ENCODE assay signal across 2 cellular contexts in the genomic region with DNA sequence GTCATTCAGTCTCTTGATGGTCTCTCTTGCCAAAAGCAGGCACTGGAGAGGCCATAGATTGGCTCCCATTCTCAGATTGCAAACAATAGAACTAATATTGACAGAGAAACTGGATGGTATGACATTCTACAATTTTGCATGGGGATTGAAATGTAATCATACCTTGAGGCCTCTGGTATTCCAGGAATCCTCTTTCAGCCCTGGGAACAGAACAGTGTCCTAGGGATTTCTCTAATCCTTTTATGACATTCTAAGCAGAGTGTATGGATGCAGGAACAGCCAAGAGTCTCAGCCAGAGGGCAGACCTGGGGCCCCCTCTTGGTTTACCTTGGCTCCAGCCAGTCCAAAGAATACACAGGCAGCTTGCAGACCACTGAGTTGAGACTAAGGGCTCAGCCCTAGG.
TF ChIP-seq lines count a peak whose summit lies in the region.

No MANE protein-coding gene starts in this region.

TF ChIP-seq in GM23338, 12 proteins besides CTCF, POLR2A, EP300 and RAD21 (continues in another document):
- TF ChIP-seq, protein P1, sequence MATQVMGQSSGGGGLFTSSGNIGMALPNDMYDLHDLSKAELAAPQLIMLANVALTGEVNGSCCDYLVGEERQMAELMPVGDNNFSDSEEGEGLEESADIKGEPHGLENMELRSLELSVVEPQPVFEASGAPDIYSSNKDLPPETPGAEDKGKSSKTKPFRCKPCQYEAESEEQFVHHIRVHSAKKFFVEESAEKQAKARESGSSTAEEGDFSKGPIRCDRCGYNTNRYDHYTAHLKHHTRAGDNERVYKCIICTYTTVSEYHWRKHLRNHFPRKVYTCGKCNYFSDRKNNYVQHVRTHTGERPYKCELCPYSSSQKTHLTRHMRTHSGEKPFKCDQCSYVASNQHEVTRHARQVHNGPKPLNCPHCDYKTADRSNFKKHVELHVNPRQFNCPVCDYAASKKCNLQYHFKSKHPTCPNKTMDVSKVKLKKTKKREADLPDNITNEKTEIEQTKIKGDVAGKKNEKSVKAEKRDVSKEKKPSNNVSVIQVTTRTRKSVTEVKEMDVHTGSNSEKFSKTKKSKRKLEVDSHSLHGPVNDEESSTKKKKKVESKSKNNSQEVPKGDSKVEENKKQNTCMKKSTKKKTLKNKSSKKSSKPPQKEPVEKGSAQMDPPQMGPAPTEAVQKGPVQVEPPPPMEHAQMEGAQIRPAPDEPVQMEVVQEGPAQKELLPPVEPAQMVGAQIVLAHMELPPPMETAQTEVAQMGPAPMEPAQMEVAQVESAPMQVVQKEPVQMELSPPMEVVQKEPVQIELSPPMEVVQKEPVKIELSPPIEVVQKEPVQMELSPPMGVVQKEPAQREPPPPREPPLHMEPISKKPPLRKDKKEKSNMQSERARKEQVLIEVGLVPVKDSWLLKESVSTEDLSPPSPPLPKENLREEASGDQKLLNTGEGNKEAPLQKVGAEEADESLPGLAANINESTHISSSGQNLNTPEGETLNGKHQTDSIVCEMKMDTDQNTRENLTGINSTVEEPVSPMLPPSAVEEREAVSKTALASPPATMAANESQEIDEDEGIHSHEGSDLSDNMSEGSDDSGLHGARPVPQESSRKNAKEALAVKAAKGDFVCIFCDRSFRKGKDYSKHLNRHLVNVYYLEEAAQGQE (IDR thresholded peaks at IDR 0.05; ENCODE audit: unreplicated experiment) = no peak
- TF ChIP-seq EZH2 (IDR thresholded peaks at IDR 0.05; ENCODE audit: low read depth, unreplicated experiment) = no peak
- no peak for TF ChIP-seq CREB1 (CRISPR knock-in tag; IDR thresholded peaks at IDR 0.05; ENCODE audit: low read depth)
- TF ChIP-seq JUNB (IDR thresholded peaks at IDR 0.05; ENCODE audit: unreplicated experiment) = no peak
- TF ChIP-seq ZNF114 (CRISPR knock-in tag; IDR thresholded peaks at IDR 0.05) = no peak
- TF ChIP-seq, protein P2, sequence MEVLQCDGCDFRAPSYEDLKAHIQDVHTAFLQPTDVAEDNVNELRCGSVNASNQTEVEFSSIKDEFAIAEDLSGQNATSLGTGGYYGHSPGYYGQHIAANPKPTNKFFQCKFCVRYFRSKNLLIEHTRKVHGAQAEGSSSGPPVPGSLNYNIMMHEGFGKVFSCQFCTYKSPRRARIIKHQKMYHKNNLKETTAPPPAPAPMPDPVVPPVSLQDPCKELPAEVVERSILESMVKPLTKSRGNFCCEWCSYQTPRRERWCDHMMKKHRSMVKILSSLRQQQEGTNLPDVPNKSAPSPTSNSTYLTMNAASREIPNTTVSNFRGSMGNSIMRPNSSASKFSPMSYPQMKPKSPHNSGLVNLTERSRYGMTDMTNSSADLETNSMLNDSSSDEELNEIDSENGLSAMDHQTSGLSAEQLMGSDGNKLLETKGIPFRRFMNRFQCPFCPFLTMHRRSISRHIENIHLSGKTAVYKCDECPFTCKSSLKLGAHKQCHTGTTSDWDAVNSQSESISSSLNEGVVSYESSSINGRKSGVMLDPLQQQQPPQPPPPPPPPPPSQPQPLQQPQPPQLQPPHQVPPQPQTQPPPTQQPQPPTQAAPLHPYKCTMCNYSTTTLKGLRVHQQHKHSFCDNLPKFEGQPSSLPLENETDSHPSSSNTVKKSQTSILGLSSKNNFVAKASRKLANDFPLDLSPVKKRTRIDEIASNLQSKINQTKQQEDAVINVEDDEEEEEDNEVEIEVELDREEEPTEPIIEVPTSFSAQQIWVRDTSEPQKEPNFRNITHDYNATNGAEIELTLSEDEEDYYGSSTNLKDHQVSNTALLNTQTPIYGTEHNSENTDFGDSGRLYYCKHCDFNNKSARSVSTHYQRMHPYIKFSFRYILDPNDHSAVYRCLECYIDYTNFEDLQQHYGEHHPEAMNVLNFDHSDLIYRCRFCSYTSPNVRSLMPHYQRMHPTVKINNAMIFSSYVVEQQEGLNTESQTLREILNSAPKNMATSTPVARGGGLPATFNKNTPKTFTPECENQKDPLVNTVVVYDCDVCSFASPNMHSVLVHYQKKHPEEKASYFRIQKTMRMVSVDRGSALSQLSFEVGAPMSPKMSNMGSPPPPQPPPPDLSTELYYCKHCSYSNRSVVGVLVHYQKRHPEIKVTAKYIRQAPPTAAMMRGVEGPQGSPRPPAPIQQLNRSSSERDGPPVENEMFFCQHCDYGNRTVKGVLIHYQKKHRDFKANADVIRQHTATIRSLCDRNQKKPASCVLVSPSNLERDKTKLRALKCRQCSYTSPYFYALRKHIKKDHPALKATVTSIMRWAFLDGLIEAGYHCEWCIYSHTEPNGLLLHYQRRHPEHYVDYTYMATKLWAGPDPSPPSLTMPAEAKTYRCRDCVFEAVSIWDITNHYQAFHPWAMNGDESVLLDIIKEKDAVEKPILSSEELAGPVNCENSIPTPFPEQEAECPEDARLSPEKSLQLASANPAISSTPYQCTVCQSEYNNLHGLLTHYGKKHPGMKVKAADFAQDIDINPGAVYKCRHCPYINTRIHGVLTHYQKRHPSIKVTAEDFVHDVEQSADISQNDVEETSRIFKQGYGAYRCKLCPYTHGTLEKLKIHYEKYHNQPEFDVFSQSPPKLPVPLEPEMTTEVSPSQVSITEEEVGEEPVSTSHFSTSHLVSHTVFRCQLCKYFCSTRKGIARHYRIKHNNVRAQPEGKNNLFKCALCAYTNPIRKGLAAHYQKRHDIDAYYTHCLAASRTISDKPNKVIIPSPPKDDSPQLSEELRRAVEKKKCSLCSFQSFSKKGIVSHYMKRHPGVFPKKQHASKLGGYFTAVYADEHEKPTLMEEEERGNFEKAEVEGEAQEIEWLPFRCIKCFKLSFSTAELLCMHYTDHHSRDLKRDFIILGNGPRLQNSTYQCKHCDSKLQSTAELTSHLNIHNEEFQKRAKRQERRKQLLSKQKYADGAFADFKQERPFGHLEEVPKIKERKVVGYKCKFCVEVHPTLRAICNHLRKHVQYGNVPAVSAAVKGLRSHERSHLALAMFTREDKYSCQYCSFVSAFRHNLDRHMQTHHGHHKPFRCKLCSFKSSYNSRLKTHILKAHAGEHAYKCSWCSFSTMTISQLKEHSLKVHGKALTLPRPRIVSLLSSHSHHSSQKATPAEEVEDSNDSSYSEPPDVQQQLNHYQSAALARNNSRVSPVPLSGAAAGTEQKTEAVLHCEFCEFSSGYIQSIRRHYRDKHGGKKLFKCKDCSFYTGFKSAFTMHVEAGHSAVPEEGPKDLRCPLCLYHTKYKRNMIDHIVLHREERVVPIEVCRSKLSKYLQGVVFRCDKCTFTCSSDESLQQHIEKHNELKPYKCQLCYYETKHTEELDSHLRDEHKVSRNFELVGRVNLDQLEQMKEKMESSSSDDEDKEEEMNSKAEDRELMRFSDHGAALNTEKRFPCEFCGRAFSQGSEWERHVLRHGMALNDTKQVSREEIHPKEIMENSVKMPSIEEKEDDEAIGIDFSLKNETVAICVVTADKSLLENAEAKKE (CRISPR knock-in tag; IDR thresholded peaks at IDR 0.05) = no peak
- TF ChIP-seq NANOG (IDR thresholded peaks at IDR 0.05; ENCODE audit: borderline replicate concordance) = no peak
- TF ChIP-seq STAT1 (IDR thresholded peaks at IDR 0.05; ENCODE audit: unreplicated experiment) = no peak
- TF ChIP-seq, protein P3, sequence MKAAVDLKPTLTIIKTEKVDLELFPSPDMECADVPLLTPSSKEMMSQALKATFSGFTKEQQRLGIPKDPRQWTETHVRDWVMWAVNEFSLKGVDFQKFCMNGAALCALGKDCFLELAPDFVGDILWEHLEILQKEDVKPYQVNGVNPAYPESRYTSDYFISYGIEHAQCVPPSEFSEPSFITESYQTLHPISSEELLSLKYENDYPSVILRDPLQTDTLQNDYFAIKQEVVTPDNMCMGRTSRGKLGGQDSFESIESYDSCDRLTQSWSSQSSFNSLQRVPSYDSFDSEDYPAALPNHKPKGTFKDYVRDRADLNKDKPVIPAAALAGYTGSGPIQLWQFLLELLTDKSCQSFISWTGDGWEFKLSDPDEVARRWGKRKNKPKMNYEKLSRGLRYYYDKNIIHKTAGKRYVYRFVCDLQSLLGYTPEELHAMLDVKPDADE (IDR thresholded peaks at IDR 0.05) = no peak
- TF ChIP-seq POLR2AphosphoS5 (IDR thresholded peaks at IDR 0.05; ENCODE audit: low read depth) = no peak

TF ChIP-seq in H1, 55 proteins besides CTCF, POLR2A, EP300 and RAD21:
- TF ChIP-seq TEAD4 (IDR thresholded peaks at IDR 0.05; ENCODE audit: low read depth, low read length) (0 out of 2 replicates have a peak, but pooled peaks have one; percentile 53), YY1 (IDR thresholded peaks at IDR 0.05; ENCODE audit: low read depth, low read length) (no peak)
